ENCODE assay signal across 16 cellular contexts in genomic region chr5:1723957-1724821, GRCh38.
A peak's percentile ranks its signal among the peaks of the same experiment; 100 is the strongest.
DNase-seq lines count a peak whose midpoint lies in the region; ATAC-seq and TF ChIP-seq lines count a peak whose summit lies in the region.
"Had no signal": no experiment of that assay in that cellular context is flagged by ENCODE, and none has a peak within 500 bp of the region (broad histone marks: within the 10 kb centered on the region; RNA-seq: fewer than 3 reads in every experiment).

No MANE protein-coding gene starts in this region.

- H3K36me3 ChIP-seq in RWPE2 (ENCODE audit: low read depth) (no peaks in the 10 kb centered on the region), lower lobe of right lung (no peaks in the 10 kb centered on the region), testis (ENCODE audit: low read depth, missing control alignments) (no peaks in the 10 kb centered on the region)
- H3K36me3 ChIP-seq: adrenal gland had no signal

- no peaks in the 10 kb centered on the region for H3K27me3 Mint-ChIP-seq in activated naive CD4-positive, alpha-beta T cell treated with anti-CD3 and anti-CD28 coated beads, Interleukin-2, amount 50 U/mL, for 24 hours

- WGBS in testis, 2 donors, result 91 to 93% methylated on average over 4 to 21 of the region's 21 CpGs

- H3K4me1 Mint-ChIP-seq in activated naive CD4-positive, alpha-beta T cell treated with anti-CD3 and anti-CD28 coated beads, Interleukin-2, amount 50 U/mL, for 24 hours, result no peaks in the 10 kb centered on the region
- H3K4me1 Mint-ChIP-seq: memory B cell had no signal

- no peaks in the 10 kb centered on the region for H3K9me3 ChIP-seq in RWPE2 (ENCODE audit: severe bottlenecking)
- H3K9me3 ChIP-seq in lower lobe of right lung, result peaks cover under 1% of the 10 kb centered on the region
- no peaks in the 10 kb centered on the region for H3K9me3 ChIP-seq in testis
- H3K9me3 ChIP-seq: adrenal gland, SK-N-SH had no signal

- H3K4me3 Mint-ChIP-seq in activated naive CD4-positive, alpha-beta T cell treated with anti-CD3 and anti-CD28 coated beads, Interleukin-2, amount 50 U/mL, for 24 hours, result peak overlapping the region; percentile 60
- H3K4me3 Mint-ChIP-seq: memory B cell had no signal

- TF ChIP-seq POLR2A in testis (IDR thresholded peaks at IDR 0.05), result no peak

- no peak overlapping the region for H3K27ac Mint-ChIP-seq in activated naive CD4-positive, alpha-beta T cell treated with anti-CD3 and anti-CD28 coated beads, Interleukin-2, amount 50 U/mL, for 24 hours
- H3K27ac Mint-ChIP-seq: memory B cell had no signal

- H3K27me3 ChIP-seq in RWPE2 (ENCODE audit: insufficient read depth, poor library complexity, severe bottlenecking), result no peaks in the 10 kb centered on the region
- H3K27me3 ChIP-seq in lower lobe of right lung (ENCODE audit: low read depth), result peaks cover 11% of the 10 kb centered on the region
- H3K27me3 ChIP-seq in testis, result no peaks in the 10 kb centered on the region
- H3K27me3 ChIP-seq: adrenal gland, foreskin keratinocyte had no signal

- ATAC-seq in RWPE2 (ENCODE audit: low read depth), result no peak
- no peak for ATAC-seq in lower lobe of right lung

- H3K9me3 Mint-ChIP-seq in activated naive CD4-positive, alpha-beta T cell treated with anti-CD3 and anti-CD28 coated beads, Interleukin-2, amount 50 U/mL, for 24 hours, result no peaks in the 10 kb centered on the region

- no peak overlapping the region for H3K27ac ChIP-seq in RWPE2 (ENCODE audit: poor library complexity, severe bottlenecking)
- no peak overlapping the region for H3K27ac ChIP-seq in lower lobe of right lung
- H3K27ac ChIP-seq in testis, result no peak overlapping the region
- H3K27ac ChIP-seq: adrenal gland, foreskin keratinocyte had no signal

- no peak for TF ChIP-seq CTCF in RWPE2 (IDR thresholded peaks at IDR 0.05; ENCODE audit: poor library complexity, severe bottlenecking)
- TF ChIP-seq CTCF in lower lobe of right lung (IDR thresholded peaks at IDR 0.05), result no peak
- no peak for TF ChIP-seq CTCF in testis (IDR thresholded peaks at IDR 0.05)

- intact Hi-C loops in lower lobe of right lung (cut with DNase I) (no loop called here), testis (cut with DNase I; ENCODE audit: low total_unique reads) (no loop called here)

- H3K4me1 ChIP-seq in RWPE2 (ENCODE audit: insufficient read depth, poor library complexity, severe bottlenecking) (no peaks in the 10 kb centered on the region), lower lobe of right lung (no peaks in the 10 kb centered on the region), testis (no peaks in the 10 kb centered on the region)
- H3K4me1 ChIP-seq: adrenal gland, foreskin keratinocyte had no signal

- H3K36me3 Mint-ChIP-seq in activated naive CD4-positive, alpha-beta T cell treated with anti-CD3 and anti-CD28 coated beads, Interleukin-2, amount 50 U/mL, for 24 hours, result peaks cover 2% of the 10 kb centered on the region

- H3K4me3 ChIP-seq in RWPE2 (ENCODE audit: severe bottlenecking) (no peak overlapping the region), lower lobe of right lung (no peak overlapping the region), testis (no peak overlapping the region)

- DNase-seq in activated naive CD4-positive, alpha-beta T cell (lab: John Stamatoyannopoulos, UW), result no peak
- peak; percentile 63 for DNase-seq in RWPE2 (ENCODE audit: low spot score)
- DNase-seq in lower lobe of right lung, result peak; percentile 22
- peak; percentile 7 for DNase-seq in testis
- DNase-seq in globus pallidus (ENCODE audit: low spot score), result no peak
- DNase-seq in stimulated activated CD4-positive, alpha-beta T cell treated with anti-CD3 and anti-CD28 coated beads, Interleukin-2, amount 100 ng/mL, for 48 hours, result no peak
- no peak for DNase-seq in NCI-H1436 (lab: John Stamatoyannopoulos, UW)
- DNase-seq: Calu3, foreskin keratinocyte, IMR-90, NCI-H2029, NCI-H524 treated with DMSO at 0.1 percent for 48 hours, SK-N-SH had no signal

Comparison
In these comparisons a context has a peak if more than half of its experiments do, and no peak if none do; other contexts are left out.
1. DNase-seq: peak in RWPE2 (single experiment), lower lobe of right lung (single experiment) and testis (single experiment); none in activated naive CD4-positive, alpha-beta T cell (0 of 4), globus pallidus (single experiment), stimulated activated CD4-positive, alpha-beta T cell treated with anti-CD3 and anti-CD28 coated beads, Interleukin-2, amount 100 ng/mL, for 48 hours (0 of 2) and NCI-H1436 (single experiment).